ENCODE assay signal across 38 cellular contexts in the genomic region with DNA sequence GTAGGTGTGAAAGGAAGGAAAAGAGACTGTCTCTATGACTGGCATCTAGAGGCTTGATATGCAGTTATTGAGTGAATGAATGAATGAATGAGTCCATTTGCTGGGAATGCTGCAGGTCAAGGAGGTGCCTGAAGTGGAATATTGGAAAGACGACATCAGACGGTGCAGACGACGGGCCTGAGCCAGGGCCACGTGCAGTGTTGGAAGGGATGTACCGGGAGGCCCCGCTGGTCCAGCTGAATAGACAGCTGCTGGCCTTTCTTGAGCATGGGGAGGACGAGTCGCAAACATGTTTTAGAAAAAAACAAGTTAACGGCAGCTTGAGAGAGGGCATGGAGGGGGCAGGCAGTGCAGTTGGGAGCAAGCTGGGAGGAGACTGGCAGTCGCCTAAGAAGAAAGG.
"Had no signal": no experiment of that assay in that cellular context is flagged by ENCODE, and none has a peak within 500 bp of the region (broad histone marks: within the 10 kb centered on the region; RNA-seq: fewer than 3 reads in every experiment).

No MANE protein-coding gene starts in this region.

- H3K9me3 Mint-ChIP-seq: activated naive CD4-positive, alpha-beta T cell treated with anti-CD3 and anti-CD28 coated beads for 36 hours; activated naive CD4-positive, alpha-beta T cell treated with anti-CD3 and anti-CD28 coated beads, Interleukin-2, amount 10 ng/mL, durations not matched to agents 7 days and 5 days; activated naive CD4-positive, alpha-beta T cell treated with anti-CD3 and anti-CD28 coated beads, Interleukin-2, amount 50 U/mL, for 24 hours; activated naive CD4-positive, alpha-beta T cell treated with anti-CD3 and anti-CD28 coated beads, Interleukin-2, amount 50 U/mL, for 72 hours; activated naive CD8-positive, alpha-beta T cell treated with anti-CD3 and anti-CD28 coated beads for 36 hours; activated naive CD8-positive, alpha-beta T cell treated with anti-CD3 and anti-CD28 coated beads, Interleukin-2, amount 10 ng/mL, durations not matched to agents 7 days and 5 days; activated naive CD8-positive, alpha-beta T cell treated with anti-CD3 and anti-CD28 coated beads, Interleukin-2, amount 50 U/mL, for 24 hours; activated T-cell treated with anti-CD3 and anti-CD28 coated beads, Interleukin-2, amount 50 U/mL, for 24 hours; activated T-cell treated with anti-CD3 and anti-CD28 coated beads, Interleukin-2, amount 50 U/mL, for 4 hours; activated T-cell treated with anti-CD3 and anti-CD28 coated beads, Interleukin-2, amount 50 U/mL, for 72 hours; activated T-helper 1 cell treated with anti-CD3 and anti-CD28 coated beads, Interleukin-12 subunit alpha, Interleukin-12 subunit beta, Interleukin-2, Interleukin-4 antibody, amounts not matched to agents 30 ng/mL and 10 ng/mL and 1 ng/mL, durations not matched to agents 14 hours and 24 hours and 36 hours; activated T-helper 17 cell treated with anti-CD3 and anti-CD28 coated beads, Interleukin-2, amount 50 U/mL, for 72 hours; activated T-helper 2 cell treated with anti-CD3 and anti-CD28 coated beads, Interferon-gamma antibody, Interleukin-2, Interleukin-4, amounts not matched to agents 10 μg/mL and 5 μg/mL and 100 μg/mL, durations not matched to agents 14 hours and 24 hours and 36 hours had no signal

- ATAC-seq: activated naive CD4-positive, alpha-beta T cell treated with anti-CD3 and anti-CD28 coated beads, Interleukin-2, amount 50 U/mL, for 72 hours; activated naive CD8-positive, alpha-beta T cell treated with anti-CD3 and anti-CD28 coated beads, Interleukin-2, amount 50 U/mL, for 24 hours; activated T-cell treated with anti-CD3 and anti-CD28 coated beads, Interleukin-2, amount 50 U/mL, for 4 hours; activated T-cell treated with anti-CD3 and anti-CD28 coated beads, Interleukin-2, amount 50 U/mL, for 72 hours; activated T-helper 17 cell treated with anti-CD3 and anti-CD28 coated beads, Interleukin-2, amount 50 U/mL, for 72 hours; body of pancreas had no signal

- H3K4me3 Mint-ChIP-seq: activated naive CD4-positive, alpha-beta T cell treated with anti-CD3 and anti-CD28 coated beads for 36 hours; activated naive CD4-positive, alpha-beta T cell treated with anti-CD3 and anti-CD28 coated beads, Interleukin-2, amount 10 ng/mL, durations not matched to agents 7 days and 5 days; activated naive CD4-positive, alpha-beta T cell treated with anti-CD3 and anti-CD28 coated beads, Interleukin-2, amount 50 U/mL, for 24 hours; activated naive CD8-positive, alpha-beta T cell; activated naive CD8-positive, alpha-beta T cell treated with anti-CD3 and anti-CD28 coated beads for 36 hours; activated naive CD8-positive, alpha-beta T cell treated with anti-CD3 and anti-CD28 coated beads, Interleukin-2, amount 10 ng/mL, durations not matched to agents 7 days and 5 days; activated naive CD8-positive, alpha-beta T cell treated with anti-CD3 and anti-CD28 coated beads, Interleukin-2, amount 50 U/mL, for 24 hours; activated T-cell treated with anti-CD3 and anti-CD28 coated beads, Interleukin-2, amount 50 U/mL, for 24 hours; activated T-cell treated with anti-CD3 and anti-CD28 coated beads, Interleukin-2, amount 50 U/mL, for 4 hours; activated T-cell treated with anti-CD3 and anti-CD28 coated beads, Interleukin-2, amount 50 U/mL, for 72 hours; activated T-helper 1 cell treated with anti-CD3 and anti-CD28 coated beads, Interleukin-12 subunit alpha, Interleukin-12 subunit beta, Interleukin-2, Interleukin-4 antibody, amounts not matched to agents 30 ng/mL and 10 ng/mL and 1 ng/mL, durations not matched to agents 14 hours and 24 hours and 36 hours; activated T-helper 17 cell treated with anti-CD3 and anti-CD28 coated beads, Interleukin-2, amount 50 U/mL, for 72 hours; brain; central memory CD8-positive, alpha-beta T cell had no signal

- H3K36me3 ChIP-seq: adrenal gland, ascending aorta, brain microvascular endothelial cell, breast epithelium, cardiac muscle cell had no signal

- DNase-seq: activated effector memory CD4-positive, alpha-beta T cell treated with anti-CD3 and anti-CD28 coated beads, Interleukin-2, amount 50 U/mL, for 16 hours; activated effector memory CD4-positive, alpha-beta T cell treated with Interleukin-2 at 50 U/mL for 16 hours; activated gamma-delta T cell; activated gamma-delta T cell treated with Interleukin-2 at 50 U/mL for 16 hours; activated naive CD4-positive, alpha-beta T cell; activated naive CD4-positive, alpha-beta T cell treated with anti-CD3 and anti-CD28 coated beads for 36 hours; activated naive CD4-positive, alpha-beta T cell treated with anti-CD3 and anti-CD28 coated beads, Interleukin-2, amount 10 ng/mL, durations not matched to agents 7 days and 5 days; activated naive CD4-positive, alpha-beta T cell treated with anti-CD3 and anti-CD28 coated beads, Interleukin-2, amount 50 U/mL, for 16 hours; activated naive CD4-positive, alpha-beta T cell treated with Interleukin-2 at 50 U/mL for 16 hours; activated naive CD8-positive, alpha-beta T cell treated with anti-CD3 and anti-CD28 coated beads for 36 hours; activated naive CD8-positive, alpha-beta T cell treated with anti-CD3 and anti-CD28 coated beads, Interleukin-2, amount 10 ng/mL, durations not matched to agents 7 days and 5 days; activated naive CD8-positive, alpha-beta T cell treated with anti-CD3 and anti-CD28 coated beads, Interleukin-2, amount 50 U/mL, for 24 hours; activated T-cell treated with anti-CD3 and anti-CD28 coated beads for 4 hours; activated T-cell treated with anti-CD3 and anti-CD28 coated beads, Interleukin-2, amount 50 U/mL, for 24 hours; activated T-cell treated with anti-CD3 and anti-CD28 coated beads, Interleukin-2, amount 50 U/mL, for 4 hours; activated T-cell treated with anti-CD3 and anti-CD28 coated beads, Interleukin-2, amount 50 U/mL, for 48 hours; activated T-cell treated with anti-CD3 and anti-CD28 coated beads, Interleukin-2, amount 50 U/mL, for 72 hours; amniotic stem cell; amygdala; anterior cingulate cortex; aorta; body of pancreas; brain microvascular endothelial cell; caudate nucleus; central memory CD4-positive, alpha-beta T cell; cerebellar nuclear complex had no signal

- H3K27me3 ChIP-seq: adrenal gland, ascending aorta, body of pancreas, brain microvascular endothelial cell, cardiac muscle cell had no signal

- H3K4me1 ChIP-seq: adrenal gland, ascending aorta, body of pancreas, breast epithelium had no signal

- H3K27ac Mint-ChIP-seq: activated naive CD4-positive, alpha-beta T cell treated with anti-CD3 and anti-CD28 coated beads for 36 hours; activated naive CD4-positive, alpha-beta T cell treated with anti-CD3 and anti-CD28 coated beads, Interleukin-2, amount 10 ng/mL, durations not matched to agents 7 days and 5 days; activated naive CD4-positive, alpha-beta T cell treated with anti-CD3 and anti-CD28 coated beads, Interleukin-2, amount 50 U/mL, for 24 hours; activated naive CD4-positive, alpha-beta T cell treated with anti-CD3 and anti-CD28 coated beads, Interleukin-2, amount 50 U/mL, for 72 hours; activated naive CD8-positive, alpha-beta T cell; activated naive CD8-positive, alpha-beta T cell treated with anti-CD3 and anti-CD28 coated beads for 36 hours; activated naive CD8-positive, alpha-beta T cell treated with anti-CD3 and anti-CD28 coated beads, Interleukin-2, amount 10 ng/mL, durations not matched to agents 7 days and 5 days; activated naive CD8-positive, alpha-beta T cell treated with anti-CD3 and anti-CD28 coated beads, Interleukin-2, amount 50 U/mL, for 24 hours; activated T-cell treated with anti-CD3 and anti-CD28 coated beads, Interleukin-2, amount 50 U/mL, for 24 hours; activated T-cell treated with anti-CD3 and anti-CD28 coated beads, Interleukin-2, amount 50 U/mL, for 72 hours; activated T-helper 1 cell treated with anti-CD3 and anti-CD28 coated beads, Interleukin-12 subunit alpha, Interleukin-12 subunit beta, Interleukin-2, Interleukin-4 antibody, amounts not matched to agents 30 ng/mL and 10 ng/mL and 1 ng/mL, durations not matched to agents 14 hours and 24 hours and 36 hours; activated T-helper 17 cell treated with anti-CD3 and anti-CD28 coated beads, Interleukin-2, amount 50 U/mL, for 72 hours; activated T-helper 2 cell treated with anti-CD3 and anti-CD28 coated beads, Interferon-gamma antibody, Interleukin-2, Interleukin-4, amounts not matched to agents 10 μg/mL and 5 μg/mL and 100 μg/mL, durations not matched to agents 14 hours and 24 hours and 36 hours; brain had no signal

- H3K4me1 Mint-ChIP-seq: activated naive CD4-positive, alpha-beta T cell treated with anti-CD3 and anti-CD28 coated beads, Interleukin-2, amount 10 ng/mL, durations not matched to agents 7 days and 5 days; activated naive CD4-positive, alpha-beta T cell treated with anti-CD3 and anti-CD28 coated beads, Interleukin-2, amount 50 U/mL, for 24 hours; activated naive CD8-positive, alpha-beta T cell treated with anti-CD3 and anti-CD28 coated beads for 36 hours; activated naive CD8-positive, alpha-beta T cell treated with anti-CD3 and anti-CD28 coated beads, Interleukin-2, amount 10 ng/mL, durations not matched to agents 7 days and 5 days; activated naive CD8-positive, alpha-beta T cell treated with anti-CD3 and anti-CD28 coated beads, Interleukin-2, amount 50 U/mL, for 24 hours; activated T-helper 17 cell treated with anti-CD3 and anti-CD28 coated beads, Interleukin-2, amount 50 U/mL, for 72 hours; central memory CD8-positive, alpha-beta T cell had no signal

- H3K9me3 ChIP-seq: adrenal gland, ascending aorta, body of pancreas had no signal

- H3K4me3 ChIP-seq: adrenal gland, ascending aorta, body of pancreas, breast epithelium, cardiac muscle cell had no signal

- H3K36me3 Mint-ChIP-seq: activated naive CD4-positive, alpha-beta T cell treated with anti-CD3 and anti-CD28 coated beads, Interleukin-2, amount 10 ng/mL, durations not matched to agents 7 days and 5 days; activated naive CD4-positive, alpha-beta T cell treated with anti-CD3 and anti-CD28 coated beads, Interleukin-2, amount 50 U/mL, for 24 hours; activated naive CD4-positive, alpha-beta T cell treated with anti-CD3 and anti-CD28 coated beads, Interleukin-2, amount 50 U/mL, for 72 hours; activated naive CD8-positive, alpha-beta T cell; activated naive CD8-positive, alpha-beta T cell treated with anti-CD3 and anti-CD28 coated beads for 36 hours; activated naive CD8-positive, alpha-beta T cell treated with anti-CD3 and anti-CD28 coated beads, Interleukin-2, amount 10 ng/mL, durations not matched to agents 7 days and 5 days had no signal

- H3K27me3 Mint-ChIP-seq: activated naive CD8-positive, alpha-beta T cell treated with anti-CD3 and anti-CD28 coated beads for 36 hours; activated naive CD8-positive, alpha-beta T cell treated with anti-CD3 and anti-CD28 coated beads, Interleukin-2, amount 50 U/mL, for 24 hours; activated T-cell treated with anti-CD3 and anti-CD28 coated beads, Interleukin-2, amount 50 U/mL, for 24 hours had no signal

- H3K27ac ChIP-seq: adrenal gland, ascending aorta, body of pancreas, brain microvascular endothelial cell, breast epithelium, cardiac muscle cell had no signal
